8 cellular contexts compared by ENCODE assay signal in the genomic region with DNA sequence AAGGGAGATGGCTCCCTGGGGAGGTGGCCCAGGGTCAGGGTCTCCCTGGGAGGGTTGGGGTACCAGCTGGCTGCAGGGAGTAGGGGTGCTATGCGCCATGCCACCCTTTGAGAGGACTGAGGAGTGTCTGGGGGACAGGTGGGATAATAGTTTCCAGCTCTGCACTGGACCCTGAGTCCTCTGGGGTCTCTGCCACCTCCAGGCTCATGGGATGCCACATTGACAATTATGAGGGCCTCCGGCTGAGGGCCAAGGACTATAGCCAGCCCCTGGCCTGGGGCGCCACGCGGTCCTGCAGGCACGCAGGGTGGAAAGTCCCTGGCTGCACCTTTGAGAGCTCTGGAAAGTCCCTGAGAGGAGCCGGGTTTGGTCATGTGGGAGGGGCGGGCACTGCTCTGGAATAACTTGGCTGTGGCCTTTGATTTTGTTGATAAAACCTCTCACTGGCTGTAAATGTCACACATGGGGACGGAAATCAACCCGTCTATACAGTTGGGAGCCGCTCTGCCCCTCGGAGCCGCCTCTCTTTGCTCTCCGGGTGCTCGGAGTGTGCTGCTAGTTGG. TPM values are rescaled to one million over a fixed set of nuclear protein-coding genes. Genes with fewer than 3 reads are reported as not detected.
DNase-seq lines count a peak whose midpoint lies in the region; ATAC-seq, FAIRE-seq and TF ChIP-seq lines count a peak whose summit lies in the region.

No MANE protein-coding gene starts in this region.

- TF ChIP-seq CTCF in activated B cell treated with CpG ODN at 0.5 μM for 24 hours (IDR thresholded peaks at IDR 0.05) (no peak), mucosa of descending colon (IDR thresholded peaks at IDR 0.05) (no peak)

- H3K4me1 Mint-ChIP-seq in activated B cell treated with CpG ODN at 0.5 μM for 24 hours: peaks cover 63% of the 10 kb centered on the region
- peaks cover 83% of the 10 kb centered on the region for H3K4me1 Mint-ChIP-seq in stimulated activated memory B cell treated with anti-CD40 and anti-IgM and Interleukin-4, amounts not matched to agents 10 μg/mL and 1 μg/mL and 100 μg/mL, for 72 hours

- no peaks in the 10 kb centered on the region for H3K9me3 ChIP-seq in mucosa of descending colon

- ATAC-seq in HG02938 (IDR thresholded peaks at IDR 0.05; ENCODE audit: unreplicated experiment): peak; percentile 60
- peak; percentile 85 for ATAC-seq in activated B cell treated with CpG ODN at 0.5 μM for 24 hours (ENCODE audit: low read depth)
- peak; percentile 85 for ATAC-seq in mucosa of descending colon
- ATAC-seq in stimulated activated memory B cell treated with anti-CD40 and anti-IgM and Interleukin-4, amounts not matched to agents 10 μg/mL and 1 μg/mL and 100 μg/mL, for 72 hours: peak; percentile 91
- ATAC-seq in GM21619 (IDR thresholded peaks at IDR 0.05; ENCODE audit: unreplicated experiment): no peak

- peak overlapping the region; percentile 72 for H3K4me3 Mint-ChIP-seq in activated B cell treated with CpG ODN at 0.5 μM for 24 hours
- peak overlapping the region; percentile 65 for H3K4me3 Mint-ChIP-seq in stimulated activated memory B cell treated with anti-CD40 and anti-IgM and Interleukin-4, amounts not matched to agents 10 μg/mL and 1 μg/mL and 100 μg/mL, for 72 hours

- POLR2A ChIA-PET in activated B cell treated with CpG ODN at 0.5 μM for 24 hours (lab: Charles Lee): interaction anchor here (0.6 to 8.2 kb wide), 20 partner anchors 8 to 339 kb away, joined by 3 to 95 read pairs (median 6); a partner anchor contains a TSS

- no peak overlapping the region for H3K4me3 ChIP-seq in mucosa of descending colon

- H3K27me3 Mint-ChIP-seq in activated B cell treated with CpG ODN at 0.5 μM for 24 hours: no peaks in the 10 kb centered on the region
- no peaks in the 10 kb centered on the region for H3K27me3 Mint-ChIP-seq in stimulated activated memory B cell treated with anti-CD40 and anti-IgM and Interleukin-4, amounts not matched to agents 10 μg/mL and 1 μg/mL and 100 μg/mL, for 72 hours

- H3K36me3 ChIP-seq in mucosa of descending colon (ENCODE audit: low read depth): no peaks in the 10 kb centered on the region

- CTCF ChIA-PET in activated B cell treated with CpG ODN at 0.5 μM for 24 hours (lab: Charles Lee): interaction anchor here (0.7 to 1.9 kb wide), 6 partner anchors 16 to 127 kb away, joined by 3 to 8 read pairs (median 5); a partner anchor contains a TSS

- no peaks in the 10 kb centered on the region for H3K9me3 Mint-ChIP-seq in activated B cell treated with CpG ODN at 0.5 μM for 24 hours
- H3K9me3 Mint-ChIP-seq in stimulated activated memory B cell treated with anti-CD40 and anti-IgM and Interleukin-4, amounts not matched to agents 10 μg/mL and 1 μg/mL and 100 μg/mL, for 72 hours: peaks cover 5% of the 10 kb centered on the region

- H3K27ac Mint-ChIP-seq in activated B cell treated with CpG ODN at 0.5 μM for 24 hours: peak overlapping the region; percentile 95
- peak overlapping the region; percentile 90 for H3K27ac Mint-ChIP-seq in stimulated activated memory B cell treated with anti-CD40 and anti-IgM and Interleukin-4, amounts not matched to agents 10 μg/mL and 1 μg/mL and 100 μg/mL, for 72 hours

- intact Hi-C loops in activated B cell treated with CpG ODN at 0.5 μM for 24 hours (cut with micrococcal nuclease) (loop anchor here (1.0 to 5.0 kb wide), 6 partner anchors 16 to 60 kb away; a partner anchor contains a TSS), mucosa of descending colon (cut with DNase I, micrococcal nuclease) (no loop called here)

- TF ChIP-seq POLR2A in GM12892 (IDR thresholded peaks at IDR 0.05; ENCODE audit: low read depth, low read length): peak; percentile 63; the same call in 1 of the 2 replicates

- peak; percentile 91 for FAIRE-seq in GM12892 (lab: Jason Lieb, UNC)

- DNase-seq in GM12892 (ENCODE audit: insufficient read length) (peak; percentile 86), activated B cell treated with CpG ODN at 0.5 μM for 24 hours (peak; percentile 69), mucosa of descending colon (peak; percentile 89 to 93 (median 92)), anterior cingulate cortex (lab: John Stamatoyannopoulos, UW) (no peak)
- peak; percentile 90 for DNase-seq in central memory CD4-positive, alpha-beta T cell

- H3K36me3 Mint-ChIP-seq in activated B cell treated with CpG ODN at 0.5 μM for 24 hours (ENCODE audit: low read depth): peaks cover 65% of the 10 kb centered on the region
- peaks cover 63% of the 10 kb centered on the region for H3K36me3 Mint-ChIP-seq in stimulated activated memory B cell treated with anti-CD40 and anti-IgM and Interleukin-4, amounts not matched to agents 10 μg/mL and 1 μg/mL and 100 μg/mL, for 72 hours

- peaks cover 55% of the 10 kb centered on the region for H3K4me1 ChIP-seq in mucosa of descending colon (ENCODE audit: low read depth)

RNA-seq across cellular contexts. Expression of a gene that starts 16.0 kb away (rescaled TPM):
- polyA plus RNA-seq in GM12892 (2012; ENCODE audit: missing spikeins): 14.3 TPM
- total RNA-seq in activated B cell treated with CpG ODN at 0.5 μM for 24 hours (49.7 and 58.2 TPM in 2 replicates), mucosa of descending colon (10 to 100 TPM; 19.6 to 28.2 (median 21.1) TPM)

RNA-seq across cellular contexts. Expression of a gene that starts 36.2 kb away (rescaled TPM):
- 382 TPM for polyA plus RNA-seq in GM12892 (2012; ENCODE audit: missing spikeins)
- total RNA-seq in activated B cell treated with CpG ODN at 0.5 μM for 24 hours: 282 and 298 TPM in 2 replicates
- 100 to 1,000 TPM; 311 to 445 (median 397) TPM for total RNA-seq in mucosa of descending colon

RNA-seq across cellular contexts. Expression of a gene that starts 42.2 kb away (rescaled TPM):
- polyA plus RNA-seq in GM12892 (2012; ENCODE audit: missing spikeins): 10.1 TPM
- total RNA-seq in activated B cell treated with CpG ODN at 0.5 μM for 24 hours (81.5 and 82.1 TPM in 2 replicates), mucosa of descending colon (100 to 1,000 TPM; 127 to 197 (median 142) TPM)

RNA-seq across cellular contexts. Expression of a gene that starts 42.7 kb away (rescaled TPM):
- polyA plus RNA-seq in GM12892 (2012; ENCODE audit: missing spikeins): not detected
- 0.69 and 3.4 TPM in 2 replicates for total RNA-seq in activated B cell treated with CpG ODN at 0.5 μM for 24 hours
- total RNA-seq in mucosa of descending colon: 10 to 100 TPM in 2 of 3 donors, 1 to 10 TPM in 1; 3.2 to 15.4 (median 10.4) TPM

RNA-seq across cellular contexts. Expression of a gene that starts 49.7 kb away (rescaled TPM):
- 0.87 TPM for polyA plus RNA-seq in GM12892 (2012; ENCODE audit: missing spikeins)
- 2.4 TPM in 2 replicates for total RNA-seq in activated B cell treated with CpG ODN at 0.5 μM for 24 hours
- 10 to 100 TPM in 1 of 3 donors, 1 to 10 TPM in 2; 6.8 to 10.7 (median 7.6) TPM for total RNA-seq in mucosa of descending colon

Comparison
In these comparisons a context has a peak if more than half of its experiments do, and no peak if none do; other contexts are left out.
1. DNase-seq: peak in GM12892 (single experiment), activated B cell treated with CpG ODN at 0.5 μM for 24 hours (single experiment), central memory CD4-positive, alpha-beta T cell (single experiment) and mucosa of descending colon (3 of 3); none in anterior cingulate cortex (0 of 58).